Comparison of ENCODE assay signal across 8 cellular contexts in the genomic region with DNA sequence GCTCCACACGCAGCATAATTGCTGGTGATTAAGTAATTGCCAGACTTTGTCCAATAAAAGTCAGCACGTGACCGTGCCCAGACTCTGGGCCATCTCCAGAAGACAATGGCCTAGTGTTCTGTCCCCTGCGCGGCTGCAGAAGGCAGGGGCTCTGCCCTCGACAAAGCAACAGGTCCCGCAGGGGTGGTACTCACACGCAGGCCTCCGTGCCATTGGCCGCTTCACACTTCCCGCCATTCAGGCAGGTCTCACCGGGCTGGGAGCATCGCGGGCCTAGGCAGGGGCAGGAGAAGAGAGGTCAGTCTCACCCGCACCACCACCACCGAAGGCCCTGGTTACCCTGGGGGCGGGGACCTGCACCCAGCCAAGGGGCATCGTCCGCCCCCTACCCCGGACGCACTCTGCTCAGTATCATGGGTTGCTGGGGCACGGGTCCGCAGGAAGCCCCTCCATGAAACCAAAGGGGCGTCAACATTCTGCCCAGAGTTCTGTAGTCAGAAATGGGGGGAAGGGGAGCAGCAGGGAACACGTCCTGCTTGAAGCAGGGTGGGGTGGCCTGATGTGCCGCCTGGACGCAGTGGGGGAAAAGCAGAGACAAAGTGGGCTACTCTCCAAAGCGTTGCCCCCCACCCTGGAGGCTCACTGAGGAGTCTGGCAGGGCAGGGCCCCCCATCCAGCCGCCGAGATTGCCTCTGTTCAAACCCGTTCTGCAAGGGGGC. TPM values are rescaled to one million over a fixed set of nuclear protein-coding genes. Genes with fewer than 3 reads are reported as not detected.
A peak's percentile ranks its signal among the peaks of the same experiment; 100 is the strongest.
DNase-seq lines count a peak whose midpoint lies in the region; ATAC-seq lines count a peak whose summit lies in the region.

No MANE protein-coding gene starts in this region.

- H3K4me3 ChIP-seq in adipocyte (ENCODE audit: low read length), result peak overlapping the region; percentile 84
- H3K4me3 ChIP-seq in skin epidermis, result peak overlapping the region; percentile 61 to 94 (median 82)

- no peaks in the 10 kb centered on the region for H3K27me3 ChIP-seq in adipocyte (replicated peaks; ENCODE audit: control insufficient read depth, insufficient read depth, low read length)

- in situ Hi-C loops in KBM-7 (cut with MboI; ENCODE audit: low pct_unique_long_range_greater_than_20kb, low sequenced_read_pairs), result no loop called here

- peak overlapping the region; percentile 86 for H3K9ac ChIP-seq in adipocyte (ENCODE audit: low read length)

- peaks cover 26% of the 10 kb centered on the region for H3K4me1 ChIP-seq in adipocyte (ENCODE audit: control insufficient read depth, insufficient read depth, low read length)

- no peaks in the 10 kb centered on the region for H3K36me3 ChIP-seq in adipocyte (ENCODE audit: control insufficient read depth, insufficient read depth, low read length, severe bottlenecking)

- H3K9me3 ChIP-seq in adipocyte (ENCODE audit: control insufficient read depth, low read length), result no peaks in the 10 kb centered on the region

- ATAC-seq in HG03571 (IDR thresholded peaks at IDR 0.05; ENCODE audit: unreplicated experiment), result no peak

- peak overlapping the region in 19 of 21 experiments; percentile 38 to 99 (median 95) for H3K27ac ChIP-seq in skin epidermis

- peak; percentile 89 for DNase-seq in HT-29 (ENCODE audit: low spot score)
- no peak for DNase-seq in adipocyte (ENCODE audit: low read depth)
- peak; percentile 86 for DNase-seq in inferior parietal cortex (ENCODE audit: extremely low spot score)
- DNase-seq in NCI-H1930 (lab: John Stamatoyannopoulos, UW), result no peak
- DNase-seq in KBM-7, result no peak
- DNase-seq in NCI-H1105 (lab: John Stamatoyannopoulos, UW), result no peak

RNA-seq across cellular contexts. Expression of a gene that starts 1.9 kb away (rescaled TPM):
- total RNA-seq in HT-29 (2014; rRNA removed; shearing (Covaris generic)), result 39.8 and 57.7 TPM in 2 replicates

Comparison
In these comparisons a context has a peak if more than half of its experiments do, and no peak if none do; other contexts are left out.
1. DNase-seq: peak in HT-29 (single experiment) and inferior parietal cortex (single experiment); none in adipocyte (single experiment), NCI-H1930 (0 of 2), KBM-7 (single experiment) and NCI-H1105 (single experiment).